In genomic region chr1:119470377-119470776, GRCh38 we compare ENCODE assay signal across 39 cellular contexts. TPM values are rescaled to one million over a fixed set of nuclear protein-coding genes. Genes with fewer than 3 reads are reported as not detected.
"Had no signal": no experiment of that assay in that cellular context is flagged by ENCODE, and none has a peak within 500 bp of the region (broad histone marks: within the 10 kb centered on the region; RNA-seq: fewer than 3 reads in every experiment).

No MANE protein-coding gene starts in this region.

- H3K4me3 ChIP-seq: adrenal gland, ascending aorta, body of pancreas, breast epithelium, cardiac muscle cell had no signal

- DNase-seq: activated effector memory CD4-positive, alpha-beta T cell treated with anti-CD3 and anti-CD28 coated beads, Interleukin-2, amount 50 U/mL, for 16 hours; activated effector memory CD4-positive, alpha-beta T cell treated with Interleukin-2 at 50 U/mL for 16 hours; activated gamma-delta T cell; activated gamma-delta T cell treated with Interleukin-2 at 50 U/mL for 16 hours; activated naive CD4-positive, alpha-beta T cell; activated naive CD4-positive, alpha-beta T cell treated with anti-CD3 and anti-CD28 coated beads for 36 hours; activated naive CD4-positive, alpha-beta T cell treated with anti-CD3 and anti-CD28 coated beads, Interleukin-2, amount 10 ng/mL, durations not matched to agents 7 days and 5 days; activated naive CD4-positive, alpha-beta T cell treated with anti-CD3 and anti-CD28 coated beads, Interleukin-2, amount 50 U/mL, for 16 hours; activated naive CD4-positive, alpha-beta T cell treated with Interleukin-2 at 50 U/mL for 16 hours; activated naive CD8-positive, alpha-beta T cell treated with anti-CD3 and anti-CD28 coated beads for 36 hours; activated naive CD8-positive, alpha-beta T cell treated with anti-CD3 and anti-CD28 coated beads, Interleukin-2, amount 10 ng/mL, durations not matched to agents 7 days and 5 days; activated naive CD8-positive, alpha-beta T cell treated with anti-CD3 and anti-CD28 coated beads, Interleukin-2, amount 50 U/mL, for 24 hours; activated T-cell treated with anti-CD3 and anti-CD28 coated beads, Interleukin-2, amount 50 U/mL, for 1 hour; activated T-cell treated with anti-CD3 and anti-CD28 coated beads, Interleukin-2, amount 50 U/mL, for 24 hours; activated T-cell treated with anti-CD3 and anti-CD28 coated beads, Interleukin-2, amount 50 U/mL, for 4 hours; activated T-cell treated with anti-CD3 and anti-CD28 coated beads, Interleukin-2, amount 50 U/mL, for 48 hours; activated T-cell treated with anti-CD3 and anti-CD28 coated beads, Interleukin-2, amount 50 U/mL, for 72 hours; adrenal gland; amniotic stem cell; amygdala; anterior cingulate cortex; aorta; body of pancreas; brain microvascular endothelial cell; caudate nucleus; central memory CD4-positive, alpha-beta T cell; cerebellar nuclear complex had no signal

- H3K27me3 ChIP-seq: adrenal gland, ascending aorta, body of pancreas, brain microvascular endothelial cell, breast epithelium, cardiac muscle cell had no signal

- H3K36me3 ChIP-seq: adrenal gland, ascending aorta, brain microvascular endothelial cell, breast epithelium, cardiac muscle cell had no signal

- H3K9me3 ChIP-seq: adrenal gland, ascending aorta, body of pancreas, breast epithelium had no signal

- H3K4me1 ChIP-seq: ascending aorta, body of pancreas, breast epithelium had no signal

- H3K27ac ChIP-seq: adrenal gland, ascending aorta, body of pancreas, brain microvascular endothelial cell, breast epithelium, cardiac muscle cell had no signal

RNA-seq across cellular contexts. Expression of gene HSD3B1, which starts 36.6 kb away (rescaled TPM):
- total RNA-seq: activated naive CD4-positive, alpha-beta T cell treated with anti-CD3 and anti-CD28 coated beads for 36 hours; activated naive CD4-positive, alpha-beta T cell treated with anti-CD3 and anti-CD28 coated beads, Interleukin-2, amount 50 U/mL, for 72 hours; activated naive CD8-positive, alpha-beta T cell treated with anti-CD3 and anti-CD28 coated beads for 36 hours; activated naive CD8-positive, alpha-beta T cell treated with anti-CD3 and anti-CD28 coated beads, Interleukin-2, amount 10 ng/mL, durations not matched to agents 7 days and 5 days; activated T-cell treated with anti-CD3 and anti-CD28 coated beads, Interleukin-2, amount 50 U/mL, for 4 hours; activated T-cell treated with anti-CD3 and anti-CD28 coated beads, Interleukin-2, amount 50 U/mL, for 72 hours; activated T-helper 1 cell treated with anti-CD3 and anti-CD28 coated beads, Interleukin-12 subunit alpha, Interleukin-12 subunit beta, Interleukin-2, Interleukin-4 antibody, amounts not matched to agents 30 ng/mL and 10 ng/mL and 1 ng/mL, durations not matched to agents 14 hours and 24 hours and 36 hours; activated T-helper 17 cell treated with anti-CD3 and anti-CD28 coated beads, Interleukin-2, amount 50 U/mL, for 72 hours; activated T-helper 2 cell treated with anti-CD3 and anti-CD28 coated beads, Interferon-gamma antibody, Interleukin-2, Interleukin-4, amounts not matched to agents 10 μg/mL and 5 μg/mL and 100 μg/mL, durations not matched to agents 14 hours and 24 hours and 36 hours; aorta; ascending aorta; body of pancreas; breast epithelium; bronchial epithelial cell; cardiac septum; cerebellum; chondrocyte had no signal

RNA-seq across cellular contexts. Expression of gene HSD3B2, which starts 55.4 kb away (rescaled TPM):
- total RNA-seq: activated naive CD4-positive, alpha-beta T cell treated with anti-CD3 and anti-CD28 coated beads for 36 hours; activated naive CD4-positive, alpha-beta T cell treated with anti-CD3 and anti-CD28 coated beads, Interleukin-2, amount 50 U/mL, for 72 hours; activated naive CD8-positive, alpha-beta T cell treated with anti-CD3 and anti-CD28 coated beads for 36 hours; activated naive CD8-positive, alpha-beta T cell treated with anti-CD3 and anti-CD28 coated beads, Interleukin-2, amount 10 ng/mL, durations not matched to agents 7 days and 5 days; activated T-cell treated with anti-CD3 and anti-CD28 coated beads, Interleukin-2, amount 50 U/mL, for 72 hours; activated T-helper 1 cell treated with anti-CD3 and anti-CD28 coated beads, Interleukin-12 subunit alpha, Interleukin-12 subunit beta, Interleukin-2, Interleukin-4 antibody, amounts not matched to agents 30 ng/mL and 10 ng/mL and 1 ng/mL, durations not matched to agents 14 hours and 24 hours and 36 hours; activated T-helper 17 cell treated with anti-CD3 and anti-CD28 coated beads, Interleukin-2, amount 50 U/mL, for 72 hours; activated T-helper 2 cell treated with anti-CD3 and anti-CD28 coated beads, Interferon-gamma antibody, Interleukin-2, Interleukin-4, amounts not matched to agents 10 μg/mL and 5 μg/mL and 100 μg/mL, durations not matched to agents 14 hours and 24 hours and 36 hours; astrocyte; body of pancreas; breast epithelium; bronchial epithelial cell; cardiac septum; cerebellum; chondrocyte had no signal
